12 cellular contexts compared by ENCODE assay signal in the genomic region with DNA sequence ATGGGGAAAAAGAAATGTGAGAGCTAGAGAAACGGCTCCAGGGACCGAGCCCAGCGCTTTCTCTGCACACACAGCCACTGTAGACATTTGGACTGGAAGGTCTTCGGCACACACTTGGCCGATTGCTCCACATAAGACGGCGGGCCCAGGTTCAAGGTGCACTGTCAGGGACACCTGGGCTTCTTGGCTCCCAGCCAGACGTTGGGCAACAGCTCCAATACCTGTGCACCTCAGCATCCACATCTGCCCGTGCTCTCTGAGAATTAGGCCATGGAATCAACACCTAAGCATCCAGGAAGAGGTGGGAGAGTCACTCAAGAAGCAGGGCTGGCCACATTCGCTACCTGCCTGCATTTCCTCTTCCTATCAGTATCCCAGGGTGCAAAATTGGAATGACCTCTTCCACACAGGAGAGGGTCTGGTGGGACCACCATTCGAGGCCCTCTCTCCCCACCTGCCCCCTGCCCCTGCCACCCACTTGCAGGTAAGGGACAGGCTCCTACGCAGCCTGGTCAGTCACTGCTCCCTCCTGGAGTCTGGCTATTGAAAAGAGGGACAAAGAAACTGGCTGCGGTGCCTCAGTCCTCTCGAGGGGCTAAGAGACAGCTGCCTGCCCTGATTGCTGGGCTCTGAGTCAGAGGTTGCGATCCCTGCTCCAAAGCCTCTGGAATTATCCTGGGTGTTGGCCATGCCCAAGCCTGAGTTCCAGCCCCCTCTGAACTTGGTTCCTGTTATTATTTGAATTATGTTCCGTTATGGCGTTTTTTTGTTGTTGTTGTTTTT. TPM values are rescaled to one million over a fixed set of nuclear protein-coding genes. Genes with fewer than 3 reads are reported as not detected.
DNase-seq lines count a peak whose midpoint lies in the region; ATAC-seq, FAIRE-seq and TF ChIP-seq lines count a peak whose summit lies in the region.
"Had no signal": no experiment of that assay in that cellular context is flagged by ENCODE, and none has a peak within 500 bp of the region (broad histone marks: within the 10 kb centered on the region; RNA-seq: fewer than 3 reads in every experiment).

No MANE protein-coding gene starts in this region.

- H3K27ac ChIP-seq in BLaER1 (no peak overlapping the region), IMR-90 (ENCODE audit: insufficient read depth, low read length) (no peak overlapping the region), MM.1S (ENCODE audit: low read length) (no peak overlapping the region)

- peaks cover 65% of the 10 kb centered on the region for H3K4me1 ChIP-seq in BLaER1
- peaks cover 29% of the 10 kb centered on the region for H3K4me1 ChIP-seq in IMR-90 (ENCODE audit: control insufficient read depth, insufficient read depth, low read length)
- H3K4me1 ChIP-seq in MM.1S (ENCODE audit: low read length), result no peaks in the 10 kb centered on the region

- ATAC-seq in IMR-90 (ENCODE audit: low read depth) (no peak), HG03469 (IDR thresholded peaks at IDR 0.05; ENCODE audit: unreplicated experiment) (no peak), GM21717 (IDR thresholded peaks at IDR 0.05; ENCODE audit: unreplicated experiment) (no peak)
- ATAC-seq: stimulated activated memory B cell treated with anti-CD40 and anti-IgM and Interleukin-4, amounts not matched to agents 10 μg/mL and 1 μg/mL and 100 μg/mL, for 72 hours had no signal

- no TSS peak for BruUV-seq in IMR-90 (replicated peaks; lab: Mats Ljungman, UMichigan)

- H4K20me1 ChIP-seq in BLaER1 (no peaks in the 10 kb centered on the region), IMR-90 (ENCODE audit: insufficient read depth, low read length) (no peaks in the 10 kb centered on the region; the same call in 1 of the 2 replicates), MM.1S (ENCODE audit: insufficient read depth, low read length) (no peaks in the 10 kb centered on the region)

- no peak for TF ChIP-seq POLR2A in IMR-90 (IDR thresholded peaks at IDR 0.05; ENCODE audit: low read depth, low read length)

- no peaks in the 10 kb centered on the region for H3F3A ChIP-seq in MM.1S (ENCODE audit: insufficient read depth, low read length)

- H3K18ac ChIP-seq in IMR-90 (ENCODE audit: low read depth, low read length), result no peak overlapping the region

- no peaks in the 10 kb centered on the region for H3K9me3 ChIP-seq in BLaER1
- H3K9me3 ChIP-seq in IMR-90 (ENCODE audit: control insufficient read depth, insufficient read depth, low read length), result no peaks in the 10 kb centered on the region
- no peaks in the 10 kb centered on the region for H3K9me3 ChIP-seq in MM.1S (replicated peaks; ENCODE audit: insufficient read depth, low read length)

- POLR2A ChIA-PET in IMR-90 (lab: Charles Lee; ENCODE audit: unreplicated experiment), result no interaction called here

- no peak overlapping the region for H3K14ac ChIP-seq in IMR-90 (replicated peaks; ENCODE audit: low read depth, low read length)

- H3K36me3 ChIP-seq in BLaER1, result no peaks in the 10 kb centered on the region
- no peaks in the 10 kb centered on the region for H3K36me3 ChIP-seq in IMR-90 (ENCODE audit: control insufficient read depth, insufficient read depth, low read length)
- H3K36me3 ChIP-seq in bronchial epithelial cell (ENCODE audit: control insufficient read depth, insufficient read depth, low read length), result no peaks in the 10 kb centered on the region
- no peaks in the 10 kb centered on the region for H3K36me3 ChIP-seq in MM.1S (replicated peaks; ENCODE audit: insufficient read depth, low read length)

- TF ChIP-seq CTCF in IMR-90 (conservative IDR thresholded peaks at IDR 0.05; ENCODE audit: low read depth, low read length), result no peak
- no peak for TF ChIP-seq CTCF in bronchial epithelial cell (IDR thresholded peaks at IDR 0.05; ENCODE audit: insufficient read depth, low read length, severe bottlenecking)
- no peak for TF ChIP-seq CTCF in MM.1S (IDR thresholded peaks at IDR 0.05; ENCODE audit: low read length)

- no peak overlapping the region for H4K8ac ChIP-seq in IMR-90 (ENCODE audit: low read depth in 2 of 2, low read length in 2 of 2)

- H2AFZ ChIP-seq in IMR-90 (replicated peaks; ENCODE audit: low read length, poor library complexity), result peak overlapping the region; percentile 51
- no peak overlapping the region for H2AFZ ChIP-seq in MM.1S (ENCODE audit: low read length)

- H3K4me3 ChIP-seq in BLaER1 (no peak overlapping the region), IMR-90 (ENCODE audit: insufficient read depth, low read depth, low read length) (no peak overlapping the region), bronchial epithelial cell (ENCODE audit: low read depth, low read length) (no peak overlapping the region), MM.1S (ENCODE audit: low read length) (no peak overlapping the region)

- no peak overlapping the region for H3K23ac ChIP-seq in IMR-90 (ENCODE audit: low read depth, low read length)

- H3K9ac ChIP-seq in BLaER1 (no peak overlapping the region), IMR-90 (ENCODE audit: low read depth, low read length) (no peak overlapping the region), MM.1S (ENCODE audit: low read length) (no peak overlapping the region)

- H3K27me3 ChIP-seq in BLaER1 (no peaks in the 10 kb centered on the region), IMR-90 (ENCODE audit: control insufficient read depth, insufficient read depth, low read length) (peaks cover 7% of the 10 kb centered on the region; the same call in 1 of the 2 replicates), bronchial epithelial cell (ENCODE audit: control insufficient read depth, insufficient read depth, low read length) (no peaks in the 10 kb centered on the region), MM.1S (replicated peaks; ENCODE audit: insufficient read depth, low read length) (no peaks in the 10 kb centered on the region)

- CTCF ChIA-PET in IMR-90 (lab: Yijun Ruan, JAX), result no interaction called here

- FAIRE-seq in bronchial epithelial cell (lab: Jason Lieb, UNC), result peak; percentile 84
- FAIRE-seq: frontal cortex had no signal

- H3K9me1 ChIP-seq in IMR-90 (ENCODE audit: insufficient read depth, low read length), result peaks cover 18% of the 10 kb centered on the region; the same call in 1 of the 2 replicates

- intact Hi-C loops in IMR-90 (cut with micrococcal nuclease), result no loop called here

- no peaks in the 10 kb centered on the region for H3K79me1 ChIP-seq in IMR-90 (ENCODE audit: low read depth in 1 of 2, low read length in 2 of 2)

- H2BK15ac ChIP-seq in IMR-90 (ENCODE audit: low read depth, low read length), result no peak overlapping the region

- H3K4me2 ChIP-seq in BLaER1, result peak overlapping the region; percentile 10
- no peak overlapping the region for H3K4me2 ChIP-seq in IMR-90 (ENCODE audit: low read depth, low read length)
- H3K4me2 ChIP-seq in MM.1S (ENCODE audit: low read depth, low read length), result no peak overlapping the region

- H3K79me2 ChIP-seq in MM.1S (ENCODE audit: low read length), result no peaks in the 10 kb centered on the region

- H4K91ac ChIP-seq in IMR-90 (ENCODE audit: insufficient read depth, low read depth, low read length), result no peak overlapping the region

- H3K9me2 ChIP-seq in MM.1S (replicated peaks; ENCODE audit: insufficient read depth, low read length), result no peaks in the 10 kb centered on the region

- peak overlapping the region; percentile 10; the same call in 1 of the 2 replicates for H2BK120ac ChIP-seq in IMR-90 (ENCODE audit: low read depth, low read length)

- WGBS in IMR-90 (ENCODE audit: extremely low coverage in 2 of 2, insufficient read length in 1 of 2), 2 experiments, result 91% methylated on average over 8 of the region's 17 CpGs; no CpG with 5 or more reads in 1 of the 2 experiments

- peak overlapping the region; percentile 55 for H2AK5ac ChIP-seq in IMR-90 (ENCODE audit: low read depth, low read length)

- in situ Hi-C loops in IMR-90 (cut with MboI; ENCODE audit: low sequenced_read_pairs), result loop anchor here (10.0 to 25.0 kb wide), 2 partner anchors 622 to 859 kb away; no protein-coding TSS in a partner anchor

- H2BK20ac ChIP-seq in IMR-90 (ENCODE audit: low read depth, low read length), result no peak overlapping the region; the same call in 1 of the 2 replicates

- H2AK9ac ChIP-seq in IMR-90 (replicated peaks; ENCODE audit: low read depth, low read length, poor library complexity), result no peak overlapping the region

- no peak for DNase-seq in IMR-90
- peak; percentile 89 for DNase-seq in bronchial epithelial cell (ENCODE audit: low read depth)
- DNase-seq in myocyte (ENCODE audit: low read depth), result peak; percentile 90
- DNase-seq in MM.1S, result no peak
- DNase-seq in NCI-H524 treated with DMSO at 0.1 percent for 48 hours (lab: John Stamatoyannopoulos, UW), result no peak
- DNase-seq: kidney glomerular epithelial cell, NCI-H1436 treated with DMSO at 0.1 percent for 48 hours had no signal

- no peak overlapping the region for H3K56ac ChIP-seq in IMR-90 (ENCODE audit: extremely low read depth, insufficient read depth, low read length)

- dilution Hi-C loops in IMR-90 (cut with HindIII; ENCODE audit: low sequenced_read_pairs, unreplicated experiment), result no loop called here

- H3K4ac ChIP-seq in IMR-90 (ENCODE audit: low read depth, low read length), result no peak overlapping the region

- no peak overlapping the region for H2BK5ac ChIP-seq in IMR-90 (ENCODE audit: low read depth, low read length, poor library complexity, severe bottlenecking)

- no peak overlapping the region for H4K5ac ChIP-seq in IMR-90 (ENCODE audit: low read depth, low read length)

- TF ChIP-seq RAD21 in IMR-90 (IDR thresholded peaks at IDR 0.05; ENCODE audit: low read length), result no peak

TF ChIP-seq in IMR-90, 13 proteins besides CTCF, POLR2A, EP300 and RAD21:
- TF ChIP-seq MAFK (IDR thresholded peaks at IDR 0.05; ENCODE audit: low read depth, low read length) (no peak), CHD1 (IDR thresholded peaks at IDR 0.05; ENCODE audit: low read depth, low read length) (no peak), FOS (IDR thresholded peaks at IDR 0.05; ENCODE audit: low read depth, low read length) (no peak), CEBPB (IDR thresholded peaks at IDR 0.05; ENCODE audit: low read depth, low read length) (peak; percentile 25; the same call in 1 of the 2 replicates)

RNA-seq across cellular contexts. Expression of a gene that starts 40.1 kb away (rescaled TPM):
- total RNA-seq in IMR-90 (2012; rRNA removed) (19.9 and 26.9 TPM in 2 replicates), bronchial epithelial cell (28.7 and 30.5 TPM in 2 replicates), myocyte (7.0 and 15.8 TPM in 2 replicates)
- 7.2 and 8.4 TPM in 2 replicates for polyA plus RNA-seq in IMR-90 (2012; rRNA removed)
- polyA plus RNA-seq in IMR-90 (2012; cell fraction: cytosol; rRNA removed), result 1.4 and 2.6 TPM in 2 replicates
- polyA plus RNA-seq in IMR-90 (2012; cell fraction: nucleus; rRNA removed; ENCODE audit: low replicate concordance), result 0.98 and 9.0 TPM in 2 replicates
- polyA plus RNA-seq in myocyte (2012), result 4.6 TPM

Comparison
In these comparisons a context has a peak if more than half of its experiments do, and no peak if none do; other contexts are left out.
1. DNase-seq: peak in bronchial epithelial cell (single experiment) and myocyte (single experiment); none in IMR-90 (single experiment), MM.1S (single experiment) and NCI-H524 treated with DMSO at 0.1 percent for 48 hours (single experiment).